In the genomic region with DNA sequence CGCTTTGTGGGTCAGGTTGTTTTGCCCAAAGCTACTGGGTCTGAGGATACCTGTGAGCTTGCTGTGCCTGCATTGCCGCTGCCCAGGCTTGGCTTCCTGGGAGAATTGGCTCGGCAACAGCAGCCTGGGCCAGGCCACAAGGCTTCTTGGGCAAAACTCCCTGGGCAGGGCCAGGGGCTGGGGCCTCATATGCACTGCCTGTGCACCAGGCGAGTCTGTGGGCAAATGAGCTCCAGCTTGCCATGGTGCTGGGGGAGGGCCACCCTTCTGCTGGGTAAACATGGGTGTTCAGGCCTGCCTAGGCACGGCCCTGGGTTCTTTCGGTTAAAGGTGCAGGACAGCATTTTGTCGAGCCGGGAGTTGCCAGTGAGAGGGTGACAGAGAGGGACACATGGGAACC, we compare ENCODE assay signal across 15 cellular contexts. TPM values are rescaled to one million over a fixed set of nuclear protein-coding genes. Genes with fewer than 3 reads are reported as not detected.
A peak's percentile ranks its signal among the peaks of the same experiment; 100 is the strongest.
DNase-seq lines count a peak whose midpoint lies in the region; ATAC-seq and TF ChIP-seq lines count a peak whose summit lies in the region.
"Had no signal": no experiment of that assay in that cellular context is flagged by ENCODE, and none has a peak within 500 bp of the region (broad histone marks: within the 10 kb centered on the region; RNA-seq: fewer than 3 reads in every experiment).

No MANE protein-coding gene starts in this region.

- no peaks in the 10 kb centered on the region for H3K36me3 ChIP-seq in KOPT-K1 (ENCODE audit: insufficient read depth, low read length)
- no peaks in the 10 kb centered on the region for H3K36me3 ChIP-seq in left lung
- H3K36me3 ChIP-seq in stomach = peaks cover 0 to 7% (median 0%) of the 10 kb centered on the region in 4 donors

- H3K27me3 ChIP-seq in left lung = no peaks in the 10 kb centered on the region
- no peaks in the 10 kb centered on the region for H3K27me3 ChIP-seq in stomach
- H3K27me3 ChIP-seq: BE2C had no signal

- in situ Hi-C loops in T47D (cut with HindIII; ENCODE audit: low pct_unique_long_range_greater_than_20kb, low sequenced_read_pairs) = no loop called here

- TF ChIP-seq EP300 in stomach (IDR thresholded peaks at IDR 0.05) = no peak

- H3K4me1 ChIP-seq in left lung (peaks cover 39 to 96% of the 10 kb centered on the region in 2 donors), stomach (peaks cover 97 to 100% (median 99%) of the 10 kb centered on the region in 4 donors)

- H3K9me3 ChIP-seq in KOPT-K1 (ENCODE audit: insufficient read depth, low read length, poor library complexity, severe bottlenecking) = no peaks in the 10 kb centered on the region
- no peaks in the 10 kb centered on the region for H3K9me3 ChIP-seq in left lung
- no peaks in the 10 kb centered on the region for H3K9me3 ChIP-seq in stomach
- H3K9me3 ChIP-seq: BE2C had no signal

- no peak for TF ChIP-seq CTCF in left lung (IDR thresholded peaks at IDR 0.05)
- TF ChIP-seq CTCF in stomach (IDR thresholded peaks at IDR 0.05) = no peak

- 23 to 49% (median 33%) methylated on average over 5 to 8 of the region's 8 CpGs for WGBS in stomach, 5 donors

- ATAC-seq in left lung (peak; percentile 69), HG03460 (IDR thresholded peaks at IDR 0.05; ENCODE audit: unreplicated experiment) (no peak), HG03442 (IDR thresholded peaks at IDR 0.05; ENCODE audit: unreplicated experiment) (no peak), HG03159 (IDR thresholded peaks at IDR 0.05; ENCODE audit: unreplicated experiment) (no peak)
- ATAC-seq: activated T-cell treated with anti-CD3 and anti-CD28 coated beads, Interleukin-2, amount 50 U/mL, for 72 hours had no signal

- no peak for TF ChIP-seq POLR2A in stomach (IDR thresholded peaks at IDR 0.05)

- DNase-seq in T47D (ENCODE audit: low read depth in 1 of 2, low spot score in 1 of 2) (peak; percentile 83 to 94), left lung (peak; percentile 36 to 80), stomach (peak; percentile 91), CD1c-positive myeloid dendritic cell (ENCODE audit: extremely low spot score) (no peak)
- DNase-seq: activated CD4-positive, alpha-beta T cell treated with anti-CD3 and anti-CD28 coated beads for 4 hours; activated T-cell treated with anti-CD3 and anti-CD28 coated beads, Interleukin-2, amount 50 U/mL, for 72 hours; BE2C; erythroblast; mesendoderm; NCI-H1048; NCI-H524 had no signal

- intact Hi-C loops in left lung (cut with DNase I) (no loop called here), stomach (cut with DNase I; ENCODE audit: low total_unique reads) (no loop called here)

- H3K27ac ChIP-seq in KOPT-K1 (ENCODE audit: low read depth, low read length, poor library complexity, severe bottlenecking) (peak overlapping the region; percentile 54), left lung (peak overlapping the region in 1 of 2 donors; percentile 37), stomach (peak overlapping the region; percentile 69 to 99 (median 89))

- no peak overlapping the region for H3K4me3 ChIP-seq in left lung
- no peak overlapping the region for H3K4me3 ChIP-seq in stomach

RNA-seq across cellular contexts. Expression of a gene that starts 19.4 kb away (rescaled TPM):
- total RNA-seq in left lung (10 to 100 TPM; 63.1 to 80.2 TPM), stomach (100 to 1,000 TPM in 1 of 5 donors, 10 to 100 TPM in 4; 25.9 to 103 (median 67.7) TPM)
- polyA plus RNA-seq in stomach = 10 to 100 TPM; 17.7 to 20.2 (median 18.2) TPM
